8 cellular contexts compared by ENCODE assay signal in the genomic region with DNA sequence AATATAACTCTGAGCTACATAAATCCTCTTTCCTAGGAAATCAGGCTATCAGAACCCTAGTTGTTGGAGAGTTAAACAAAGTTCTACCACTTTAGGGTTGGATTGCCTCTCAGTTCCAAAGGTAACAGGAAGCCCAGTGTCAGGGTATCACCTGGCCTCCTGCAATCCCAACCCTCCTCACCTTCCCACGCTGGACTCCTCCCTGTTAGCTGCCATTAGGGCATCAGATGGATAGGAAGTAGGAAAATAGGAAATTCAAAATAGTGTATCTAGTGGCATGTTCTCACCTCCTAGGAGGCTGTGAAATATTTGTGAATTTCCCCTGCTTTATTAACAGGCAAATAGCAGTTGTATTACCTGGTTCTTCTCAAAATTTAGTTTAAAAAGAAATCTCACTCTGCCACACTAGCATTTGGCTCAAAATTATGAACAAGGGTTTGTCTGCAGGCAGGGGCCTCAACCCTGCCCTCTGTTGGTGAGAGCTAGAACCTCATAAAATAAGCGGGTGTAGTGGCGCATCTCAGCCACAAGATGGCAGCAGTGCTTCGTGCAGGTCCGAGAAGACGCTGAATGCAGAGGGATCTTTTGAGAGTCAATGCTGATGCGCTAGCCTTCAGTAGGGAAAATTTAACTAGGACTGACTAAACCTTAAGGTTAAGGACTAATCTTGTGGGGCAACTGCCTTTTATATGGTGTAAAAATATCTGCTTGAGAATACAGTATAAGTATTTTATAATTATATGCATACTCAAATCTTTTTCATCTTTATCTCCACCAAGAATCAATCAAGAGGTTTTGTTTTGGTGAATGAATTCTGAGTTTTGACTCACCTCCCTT.
DNase-seq lines count a peak whose midpoint lies in the region; ATAC-seq, FAIRE-seq and TF ChIP-seq lines count a peak whose summit lies in the region.

No MANE protein-coding gene starts in this region.

- H3K4me1 ChIP-seq in neutrophil (ENCODE audit: control insufficient read depth in 1 of 2, insufficient read depth in 1 of 2, low read depth in 1 of 2, low read length in 1 of 2), result no peaks in the 10 kb centered on the region
- H3K4me1 ChIP-seq in suprapubic skin, result no peaks in the 10 kb centered on the region

- DNase-seq in G401 (ENCODE audit: low spot score) (peak; percentile 85), H4 (ENCODE audit: low spot score) (peak; percentile 71), RCC 7860 (ENCODE audit: low spot score) (peak; percentile 47), fibroblast of the aortic adventitia (ENCODE audit: low read depth) (peak; percentile 88), suprapubic skin (ENCODE audit: low spot score in 2 of 2) (peak in 1 of 2 donors; percentile 83)
- DNase-seq in activated T-cell treated with anti-CD3 and anti-CD28 coated beads, Interleukin-2, amount 50 U/mL, for 72 hours, result peak; percentile 55 to 79

- H3K4me3 Mint-ChIP-seq in activated T-cell treated with anti-CD3 and anti-CD28 coated beads, Interleukin-2, amount 50 U/mL, for 72 hours, result no peak overlapping the region

- no peaks in the 10 kb centered on the region for H3K36me3 Mint-ChIP-seq in activated T-cell treated with anti-CD3 and anti-CD28 coated beads, Interleukin-2, amount 50 U/mL, for 72 hours (ENCODE audit: insufficient read depth in 2 of 2)

- TF ChIP-seq CTCF in LNCAP (IDR thresholded peaks at IDR 0.05) (peak; percentile 99), fibroblast of the aortic adventitia (IDR thresholded peaks at IDR 0.05; ENCODE audit: insufficient read depth, low read length) (peak; percentile 100), neutrophil (IDR thresholded peaks at IDR 0.05) (peak; percentile 99), suprapubic skin (IDR thresholded peaks at IDR 0.05) (peak; percentile 99 to 100)

- WGBS in suprapubic skin, result 6% methylated on average over 7 of the region's 7 CpGs

- peaks cover 12% of the 10 kb centered on the region for H3K27me3 ChIP-seq in neutrophil
- peaks cover 9% of the 10 kb centered on the region for H3K27me3 ChIP-seq in suprapubic skin

- FAIRE-seq in RCC 7860 (lab: Jason Lieb, UNC), result peak; percentile 48

- H3K9me3 Mint-ChIP-seq in activated T-cell treated with anti-CD3 and anti-CD28 coated beads, Interleukin-2, amount 50 U/mL, for 72 hours, result no peaks in the 10 kb centered on the region

- in situ Hi-C loops in G401 (cut with HindIII; ENCODE audit: low sequenced_read_pairs), result no loop called here

- no peaks in the 10 kb centered on the region for H3K4me1 Mint-ChIP-seq in activated T-cell treated with anti-CD3 and anti-CD28 coated beads, Interleukin-2, amount 50 U/mL, for 72 hours (ENCODE audit: low read depth)

- H3K4me3 ChIP-seq in fibroblast of the aortic adventitia (ENCODE audit: low read depth, low read length) (no peak overlapping the region), neutrophil (ENCODE audit: low read depth in 1 of 2, low read length in 1 of 2) (no peak overlapping the region), suprapubic skin (no peak overlapping the region)

- TF ChIP-seq EP300 in suprapubic skin (IDR thresholded peaks at IDR 0.05), result no peak

- peak; percentile 58 to 62 for ATAC-seq in activated T-cell treated with anti-CD3 and anti-CD28 coated beads, Interleukin-2, amount 50 U/mL, for 72 hours (replicated peaks in 1 of 2)

- H3K9me3 ChIP-seq in neutrophil (no peaks in the 10 kb centered on the region), suprapubic skin (no peaks in the 10 kb centered on the region)

- H3K27ac ChIP-seq in neutrophil, result no peak overlapping the region
- H3K27ac ChIP-seq in suprapubic skin, result no peak overlapping the region

- TF ChIP-seq POLR2A in suprapubic skin (IDR thresholded peaks at IDR 0.05), result no peak

- H3K27ac Mint-ChIP-seq in activated T-cell treated with anti-CD3 and anti-CD28 coated beads, Interleukin-2, amount 50 U/mL, for 72 hours, result no peak overlapping the region

- H3K36me3 ChIP-seq in neutrophil, result no peaks in the 10 kb centered on the region
- H3K36me3 ChIP-seq in suprapubic skin, result no peaks in the 10 kb centered on the region

- H3K27me3 Mint-ChIP-seq in activated T-cell treated with anti-CD3 and anti-CD28 coated beads, Interleukin-2, amount 50 U/mL, for 72 hours (ENCODE audit: low read depth), result peaks cover 16% of the 10 kb centered on the region
